ENCODE assay signal across 18 cellular contexts in the genomic region with DNA sequence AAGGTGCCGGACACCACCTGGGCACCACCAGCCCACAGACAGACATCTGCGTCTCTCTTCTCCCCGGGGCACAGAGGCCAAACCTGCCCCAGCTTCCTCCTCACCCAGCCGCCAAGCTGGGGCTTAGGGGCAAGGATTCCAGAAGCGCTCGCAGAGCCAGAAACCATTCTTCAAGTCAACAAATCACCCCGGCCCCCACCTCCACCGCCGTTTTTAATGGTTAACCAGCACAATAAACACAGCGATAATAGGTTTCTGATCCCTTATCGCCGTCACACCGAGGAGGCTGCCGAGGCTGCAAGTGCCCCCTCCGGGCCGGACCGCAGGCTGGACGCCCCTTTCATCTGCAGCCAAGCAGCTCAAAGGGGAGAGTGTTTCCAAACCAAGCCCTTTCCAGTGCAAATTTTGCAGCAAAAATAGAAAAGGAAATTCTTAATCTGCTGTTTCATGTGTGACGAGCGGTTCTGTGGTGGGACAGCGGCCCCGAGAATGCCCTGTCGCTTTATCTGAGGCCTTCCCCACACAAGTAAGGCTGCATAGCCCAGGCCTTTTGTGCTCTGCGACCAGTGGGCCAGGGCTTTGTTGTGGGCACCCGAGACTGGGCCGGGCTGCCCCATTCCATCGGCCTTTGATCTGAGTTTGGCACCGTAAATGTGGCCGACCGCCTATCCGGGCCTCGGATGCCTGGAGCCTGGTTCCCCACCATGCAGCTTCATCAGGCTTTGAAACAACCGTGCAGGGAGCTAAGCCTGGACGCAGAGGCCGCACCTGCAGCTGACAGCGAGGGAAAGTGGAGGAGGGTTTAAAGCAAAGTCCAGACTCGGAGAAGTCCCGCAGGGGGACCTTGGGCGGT.
A peak's percentile ranks its signal among the peaks of the same experiment; 100 is the strongest.
DNase-seq lines count a peak whose midpoint lies in the region; ATAC-seq, FAIRE-seq and TF ChIP-seq lines count a peak whose summit lies in the region.
"Had no signal": no experiment of that assay in that cellular context is flagged by ENCODE, and none has a peak within 500 bp of the region (broad histone marks: within the 10 kb centered on the region; RNA-seq: fewer than 3 reads in every experiment).

No MANE protein-coding gene starts in this region.

- no peak for TF ChIP-seq CTCF in CD4-positive, alpha-beta T cell (IDR thresholded peaks at IDR 0.05)
- TF ChIP-seq CTCF in pancreas (IDR thresholded peaks at IDR 0.05), result no peak

- H3K4me1 Mint-ChIP-seq in CD4-positive, alpha-beta T cell (ENCODE audit: low read depth), result no peaks in the 10 kb centered on the region
- H3K4me1 Mint-ChIP-seq: activated naive CD4-positive, alpha-beta T cell treated with anti-CD3 and anti-CD28 coated beads, Interleukin-2, amount 50 U/mL, for 24 hours; CD14-positive monocyte; memory B cell had no signal

- H3K4me3 Mint-ChIP-seq in CD4-positive, alpha-beta T cell, result no peak overlapping the region
- H3K4me3 Mint-ChIP-seq: activated naive CD4-positive, alpha-beta T cell treated with anti-CD3 and anti-CD28 coated beads, Interleukin-2, amount 50 U/mL, for 24 hours; CD14-positive monocyte; central memory CD8-positive, alpha-beta T cell; memory B cell; T-helper 1 cell treated with Interleukin-12 subunit alpha and Interleukin-12 subunit beta and Interleukin-4 antibody, amounts not matched to agents 30 μg/mL and 1 μg/mL, for 36 hours had no signal

- POLR2A ChIA-PET in CD4-positive, alpha-beta T cell (lab: Charles Lee), result no interaction called here

- H3K9me3 ChIP-seq in CD4-positive, alpha-beta T cell (ENCODE audit: control insufficient read depth, low read length), result no peaks in the 10 kb centered on the region
- no peaks in the 10 kb centered on the region for H3K9me3 ChIP-seq in pancreas
- H3K9me3 ChIP-seq: psoas muscle had no signal

- peak in 1 of 10 experiments; percentile 29 for DNase-seq in CD4-positive, alpha-beta T cell
- peak; percentile 73 for DNase-seq in H7
- DNase-seq in left ventricle myocardium superior, result peak; percentile 18
- peak; percentile 73 to 90 (median 80) for DNase-seq in pancreas
- no peak for DNase-seq in NCI-H526 (lab: John Stamatoyannopoulos, UW)
- no peak for DNase-seq in NCI-H2171 treated with DMSO at 0.1 percent for 48 hours (lab: John Stamatoyannopoulos, UW)
- DNase-seq in NCI-H2029 (lab: John Stamatoyannopoulos, UW), result no peak
- DNase-seq: activated CD4-positive, alpha-beta T cell treated with anti-CD3 and anti-CD28 coated beads, Interleukin-2, amount 50 U/mL, for 4 hours; GDM1; NCI-H1417; stimulated activated CD4-positive, alpha-beta T cell treated with anti-CD3 and anti-CD28 coated beads, Interleukin-4, amount 100 ng/mL, for 4 hours; stimulated activated naive CD4-positive, alpha-beta T cell treated with Interleukin-2 at 50 U/mL for 16 hours had no signal

- H3K4me3 ChIP-seq in H7 (ENCODE audit: insufficient read depth, low read depth, low read length) (no peak overlapping the region), pancreas (peak overlapping the region in 1 of 4 donors; percentile 3)
- H3K4me3 ChIP-seq: psoas muscle had no signal

- no peaks in the 10 kb centered on the region for H3K36me3 Mint-ChIP-seq in CD4-positive, alpha-beta T cell (ENCODE audit: low read depth)
- H3K36me3 Mint-ChIP-seq: activated naive CD4-positive, alpha-beta T cell treated with anti-CD3 and anti-CD28 coated beads, Interleukin-2, amount 50 U/mL, for 24 hours; CD14-positive monocyte; memory B cell had no signal

- CTCF ChIA-PET in CD4-positive, alpha-beta T cell (lab: Charles Lee), result no interaction called here

- no peaks in the 10 kb centered on the region for H3K27me3 ChIP-seq in CD4-positive, alpha-beta T cell (ENCODE audit: control insufficient read depth, insufficient read depth, low read length)
- H3K27me3 ChIP-seq in H7 (ENCODE audit: control insufficient read depth, insufficient read depth, low read length) (no peaks in the 10 kb centered on the region), pancreas (no peaks in the 10 kb centered on the region)

- no peak for ATAC-seq in CD4-positive, alpha-beta T cell (ENCODE audit: poor library complexity)
- ATAC-seq in left ventricle myocardium superior (no peak), pancreas (peak; percentile 44 to 70 (median 62))
- ATAC-seq: psoas muscle had no signal

- no peaks in the 10 kb centered on the region for H3K9me3 Mint-ChIP-seq in CD4-positive, alpha-beta T cell
- H3K9me3 Mint-ChIP-seq: activated naive CD4-positive, alpha-beta T cell treated with anti-CD3 and anti-CD28 coated beads, Interleukin-2, amount 50 U/mL, for 24 hours; central memory CD8-positive, alpha-beta T cell; memory B cell; T-helper 1 cell treated with Interleukin-12 subunit alpha and Interleukin-12 subunit beta and Interleukin-4 antibody, amounts not matched to agents 30 μg/mL and 1 μg/mL, for 36 hours had no signal

- peaks cover 12 to 26% (median 23%) of the 10 kb centered on the region in 3 donors for H3K4me1 ChIP-seq in pancreas
- H3K4me1 ChIP-seq: psoas muscle had no signal

- no peaks in the 10 kb centered on the region for H3K27me3 Mint-ChIP-seq in CD4-positive, alpha-beta T cell
- H3K27me3 Mint-ChIP-seq: activated naive CD4-positive, alpha-beta T cell treated with anti-CD3 and anti-CD28 coated beads, Interleukin-2, amount 50 U/mL, for 24 hours had no signal

- H3K36me3 ChIP-seq in H7 (replicated peaks; ENCODE audit: control insufficient read depth, insufficient read depth, low read length) (no peaks in the 10 kb centered on the region), pancreas (no peaks in the 10 kb centered on the region)

- intact Hi-C loops in CD4-positive, alpha-beta T cell (cut with DNase I, micrococcal nuclease), result no loop called here
- intact Hi-C loops in left ventricle myocardium superior (cut with micrococcal nuclease) (no loop called here), pancreas (cut with DNase I) (no loop called here)

- FAIRE-seq in pancreas (lab: Jason Lieb, UNC), result no peak

- WGBS in pancreas, 2 donors, result 14% methylated on average over 39 of the region's 39 CpGs

- H3K27ac Mint-ChIP-seq in CD4-positive, alpha-beta T cell, result peak overlapping the region; percentile 12
- H3K27ac Mint-ChIP-seq: activated naive CD4-positive, alpha-beta T cell treated with anti-CD3 and anti-CD28 coated beads, Interleukin-2, amount 50 U/mL, for 24 hours; CD14-positive monocyte; memory B cell; T-helper 1 cell treated with Interleukin-12 subunit alpha and Interleukin-12 subunit beta and Interleukin-4 antibody, amounts not matched to agents 30 μg/mL and 1 μg/mL, for 36 hours had no signal

- H3K27ac ChIP-seq in CD4-positive, alpha-beta T cell (ENCODE audit: low read depth, low read length), result no peak overlapping the region
- H3K27ac ChIP-seq in pancreas, result peak overlapping the region; percentile 67 to 89 (median 78)
- H3K27ac ChIP-seq: psoas muscle had no signal

Comparison
In these comparisons a context has a peak if more than half of its experiments do, and no peak if none do; other contexts are left out.
1. ATAC-seq: peak in pancreas (4 of 4); none in CD4-positive, alpha-beta T cell (single experiment) and left ventricle myocardium superior (single experiment).
2. DNase-seq: peak in H7 (single experiment), left ventricle myocardium superior (single experiment) and pancreas (6 of 6); none in NCI-H526 (0 of 2), NCI-H2171 treated with DMSO at 0.1 percent for 48 hours (single experiment) and NCI-H2029 (single experiment).